Comparison of ENCODE assay signal across 10 cellular contexts in genomic region chr3:59386165-59386564, GRCh38.
DNase-seq lines count a peak whose midpoint lies in the region; ATAC-seq, FAIRE-seq and TF ChIP-seq lines count a peak whose summit lies in the region.
"Had no signal": no experiment of that assay in that cellular context is flagged by ENCODE, and none has a peak within 500 bp of the region (broad histone marks: within the 10 kb centered on the region; RNA-seq: fewer than 3 reads in every experiment).

No MANE protein-coding gene starts in this region.

- H3K79me2 ChIP-seq in H1 (ENCODE audit: control insufficient read depth in 1 of 2, insufficient read depth in 2 of 2, low read length in 2 of 2), result no peaks in the 10 kb centered on the region
- H3K79me2 ChIP-seq in SK-N-SH (ENCODE audit: insufficient read depth), result no peaks in the 10 kb centered on the region

- no peak overlapping the region for H3K56ac ChIP-seq in H1 (replicated peaks; ENCODE audit: insufficient read length, low read depth, low read length)

- no peaks in the 10 kb centered on the region for H3K4me1 ChIP-seq in H1 (replicated peaks in 1 of 4; ENCODE audit: control insufficient read depth in 3 of 4, insufficient read depth in 4 of 4, low read length in 3 of 4)
- no peaks in the 10 kb centered on the region for H3K4me1 ChIP-seq in SK-N-SH (ENCODE audit: control insufficient read depth in 1 of 2, insufficient read depth in 2 of 2, low read depth in 1 of 2, low read length in 1 of 2)
- H3K4me1 ChIP-seq in ascending aorta, result no peaks in the 10 kb centered on the region
- H3K4me1 ChIP-seq: adrenal gland had no signal

- H2BK120ac ChIP-seq in H1 (replicated peaks; ENCODE audit: low read depth, low read length), result no peak overlapping the region

- no peak overlapping the region for H4K91ac ChIP-seq in H1 (replicated peaks; ENCODE audit: insufficient read length, low read length)

- TF ChIP-seq RAD21 in H1 (IDR thresholded peaks at IDR 0.05 in 1 of 2, conservative IDR thresholded peaks at IDR 0.05 in 1 of 2; ENCODE audit: low read depth in 2 of 2, low read length in 2 of 2) (no peak), SK-N-SH (IDR thresholded peaks at IDR 0.05; ENCODE audit: low read length) (no peak)

- no peak for TF ChIP-seq POLR2A in H1 (IDR thresholded peaks at IDR 0.05; ENCODE audit: control extremely low read depth in 1 of 2, low read depth in 2 of 2, low read length in 2 of 2)

- no peaks in the 10 kb centered on the region for H4K20me1 ChIP-seq in H1 (replicated peaks in 1 of 2; ENCODE audit: control insufficient read depth in 1 of 2, insufficient read depth in 2 of 2, low read length in 2 of 2)
- H4K20me1 ChIP-seq in SK-N-SH (ENCODE audit: insufficient read depth), result no peaks in the 10 kb centered on the region

- H4K8ac ChIP-seq in H1 (ENCODE audit: extremely low read depth, insufficient read depth, low read length), result no peak overlapping the region

- no peak overlapping the region for H3K27ac ChIP-seq in H1 (ENCODE audit: low read depth, low read length)
- H3K27ac ChIP-seq in SK-N-SH (ENCODE audit: low read depth in 2 of 2, low read length in 1 of 2), result no peak overlapping the region
- no peak overlapping the region for H3K27ac ChIP-seq in ascending aorta
- H3K27ac ChIP-seq: adrenal gland had no signal

- no peak overlapping the region for H3K18ac ChIP-seq in H1 (ENCODE audit: extremely low read depth, low read length)

- no peaks in the 10 kb centered on the region for H3K9me3 ChIP-seq in H1 (ENCODE audit: insufficient read depth in 2 of 2, low read depth in 1 of 2, low read length in 1 of 2)
- no peaks in the 10 kb centered on the region for H3K9me3 ChIP-seq in SK-N-SH
- no peaks in the 10 kb centered on the region for H3K9me3 ChIP-seq in ascending aorta
- H3K9me3 ChIP-seq: adrenal gland had no signal

- DNase-seq in H1 (ENCODE audit: low read depth in 1 of 2, low spot score in 2 of 2) (no peak), SK-N-SH (no peak), NCI-H2227 (lab: John Stamatoyannopoulos, UW; ENCODE audit: unreplicated experiment) (no peak), ascending aorta (ENCODE audit: low spot score in 2 of 2) (no peak)
- no peak for DNase-seq in activated CD8-positive, alpha-beta memory T cell treated with anti-CD3 and anti-CD28 coated beads, Interleukin-2, amount 50 U/mL, for 4 hours
- DNase-seq: adrenal gland had no signal

- H2AK5ac ChIP-seq in H1 (ENCODE audit: low read depth, low read length), result no peak overlapping the region

- CTCF ChIA-PET in H1 (lab: Charles Lee; ENCODE audit: partially characterized antibody), result interaction anchor here (0.6 to 1.3 kb wide), 2 partner anchors 17 to 335 kb away, joined by 3 read pairs; no protein-coding TSS in a partner anchor
- CTCF ChIA-PET in SK-N-SH (lab: Yijun Ruan, JAX), result no interaction called here

- no peak overlapping the region for H2BK5ac ChIP-seq in H1 (ENCODE audit: low read depth, low read length)

- H3K4me3 ChIP-seq in H1 (ENCODE audit: extremely low read depth in 1 of 4, insufficient read depth in 2 of 4, low read depth in 3 of 4, low read length in 4 of 4) (no peak overlapping the region), SK-N-SH (ENCODE audit: low read depth in 2 of 2, low read length in 1 of 2) (no peak overlapping the region), ascending aorta (no peak overlapping the region)
- H3K4me3 ChIP-seq: adrenal gland, skin epidermis had no signal

- TF ChIP-seq CTCF in H1 (IDR thresholded peaks at IDR 0.05; ENCODE audit: control extremely low read depth in 1 of 3, insufficient read depth in 1 of 3, low read depth in 1 of 3, low read length in 3 of 3) (no peak), SK-N-SH (IDR thresholded peaks at IDR 0.05) (no peak), ascending aorta (IDR thresholded peaks at IDR 0.05) (no peak)

- POLR2A ChIA-PET in H1 (lab: Charles Lee; ENCODE audit: partially characterized antibody), result interaction anchor here (0.6 kb wide), 1 partner anchor 1913 kb away, joined by 3 read pairs; no protein-coding TSS in a partner anchor
- POLR2A ChIA-PET in SK-N-SH (lab: Yijun Ruan, JAX), result no interaction called here

- H2BK12ac ChIP-seq in H1 (ENCODE audit: low read depth, low read length), result no peak overlapping the region

- H4K5ac ChIP-seq in H1 (ENCODE audit: insufficient read length, low read depth, low read length), result no peak overlapping the region

- H3K9me2 ChIP-seq in SK-N-SH, result no peaks in the 10 kb centered on the region

- no peaks in the 10 kb centered on the region for H3K36me3 ChIP-seq in H1 (ENCODE audit: control insufficient read depth in 2 of 4, insufficient read depth in 4 of 4, low read length in 3 of 4)
- no peaks in the 10 kb centered on the region for H3K36me3 ChIP-seq in SK-N-SH (replicated peaks in 1 of 2; ENCODE audit: control insufficient read depth in 1 of 2, insufficient read depth in 2 of 2, low read length in 1 of 2)
- H3K36me3 ChIP-seq in ascending aorta, result no peaks in the 10 kb centered on the region
- H3K36me3 ChIP-seq: adrenal gland had no signal

- 80% methylated on average over 5 of the region's 5 CpGs; no CpG with 5 or more reads in 1 of the 2 experiments for WGBS in H1 (ENCODE audit: extremely low coverage in 1 of 2, insufficient coverage in 1 of 2, insufficient read length in 1 of 2, insufficient replicate concordance in 2 of 2, low coverage in 1 of 2, low lambda C conversion rate in 2 of 2, missing lambda C conversion rate in 1 of 2), 2 experiments
- WGBS in SK-N-SH (ENCODE audit: low lambda C conversion rate), result 41% methylated on average over 5 of the region's 5 CpGs

- H3K27me3 ChIP-seq in H1 (replicated peaks in 1 of 4; ENCODE audit: control insufficient read depth in 3 of 4, extremely low read depth in 1 of 4, insufficient read depth in 3 of 4, low read length in 3 of 4) (no peaks in the 10 kb centered on the region), SK-N-SH (ENCODE audit: insufficient read depth) (no peaks in the 10 kb centered on the region), ascending aorta (no peaks in the 10 kb centered on the region)
- H3K27me3 ChIP-seq: adrenal gland had no signal

- H3K14ac ChIP-seq in H1 (ENCODE audit: insufficient read length), result no peak overlapping the region

- H2BK20ac ChIP-seq in H1 (ENCODE audit: low read length), result no peak overlapping the region

- H3K9ac ChIP-seq in H1 (replicated peaks in 1 of 4; ENCODE audit: extremely low read depth in 1 of 4, low read depth in 3 of 4, low read length in 3 of 4) (no peak overlapping the region), SK-N-SH (no peak overlapping the region)

- H3K23ac ChIP-seq in H1 (ENCODE audit: insufficient read length), result no peak overlapping the region

- no peak for FAIRE-seq in H1 (lab: Jason Lieb, UNC)

- TF ChIP-seq EP300 in H1 (IDR thresholded peaks at IDR 0.05; ENCODE audit: borderline replicate concordance in 1 of 2, low read depth in 2 of 2, low read length in 2 of 2) (no peak), SK-N-SH (IDR thresholded peaks at IDR 0.05; ENCODE audit: borderline replicate concordance in 1 of 2, low read depth in 1 of 2, low read length in 1 of 2) (no peak)

- peak overlapping the region; percentile 33; the same call in 1 of the 2 replicates for H2AFZ ChIP-seq in H1 (ENCODE audit: low read length)
- H2AFZ ChIP-seq in SK-N-SH (ENCODE audit: low read depth), result no peak overlapping the region

- H3K4me2 ChIP-seq in H1 (ENCODE audit: insufficient read depth in 1 of 2, low read depth in 2 of 2, low read length in 2 of 2) (no peak overlapping the region), SK-N-SH (no peak overlapping the region)

- no peaks in the 10 kb centered on the region for H3F3A ChIP-seq in SK-N-SH (replicated peaks; ENCODE audit: insufficient read depth)

- no peak overlapping the region for H3K4ac ChIP-seq in H1 (replicated peaks; ENCODE audit: insufficient read length, low read depth, low read length)

- H3K79me1 ChIP-seq in H1 (ENCODE audit: low read depth, low read length), result no peaks in the 10 kb centered on the region

- H3K23me2 ChIP-seq in H1 (ENCODE audit: low read depth, low read length), result no peaks in the 10 kb centered on the region

- no peak overlapping the region for H2BK15ac ChIP-seq in H1 (ENCODE audit: low read length)

- ATAC-seq in GM18520 (IDR thresholded peaks at IDR 0.05; ENCODE audit: unreplicated experiment) (peak; percentile 70), GM21529 (IDR thresholded peaks at IDR 0.05; ENCODE audit: unreplicated experiment) (peak; percentile 74), HG03469 (IDR thresholded peaks at IDR 0.05; ENCODE audit: unreplicated experiment) (peak; percentile 74)

- intact Hi-C loops in ascending aorta (cut with DNase I), result no loop called here

TF ChIP-seq in H1, 55 proteins besides CTCF, POLR2A, EP300 and RAD21 (continues in another document):
- TF ChIP-seq FOSL1 (IDR thresholded peaks at IDR 0.05; ENCODE audit: insufficient read depth, low read depth, low read length) (no peak), JUND (IDR thresholded peaks at IDR 0.05; ENCODE audit: low read length) (no peak), EZH2 (IDR thresholded peaks at IDR 0.05; ENCODE audit: low read depth, low read length, severe bottlenecking) (no peak), RXRA (IDR thresholded peaks at IDR 0.05; ENCODE audit: insufficient read depth, low read depth, low read length) (no peak), KDM5A (IDR thresholded peaks at IDR 0.05; ENCODE audit: low read length) (no peak), RBBP5 (IDR thresholded peaks at IDR 0.05; ENCODE audit: borderline replicate concordance, low read depth, low read length) (no peak), BRCA1 (IDR thresholded peaks at IDR 0.05; ENCODE audit: low read depth, low read length) (no peak), MAFK (IDR thresholded peaks at IDR 0.05; ENCODE audit: low read depth, low read length) (no peak), TAF1 (IDR thresholded peaks at IDR 0.05; ENCODE audit: low read depth, low read length) (no peak), SRF (IDR thresholded peaks at IDR 0.05; ENCODE audit: low read depth, low read length) (no peak)

TF ChIP-seq in SK-N-SH, 30 proteins besides CTCF, POLR2A, EP300 and RAD21 (continues in another document):
- TF ChIP-seq SMC3 (IDR thresholded peaks at IDR 0.05; ENCODE audit: low read depth, low read length), result no peak
- TF ChIP-seq ELF1 (IDR thresholded peaks at IDR 0.05), result no peak
- no peak for TF ChIP-seq NRF1 (IDR thresholded peaks at IDR 0.05; ENCODE audit: low read depth, low read length)
- TF ChIP-seq RCOR1 (IDR thresholded peaks at IDR 0.05; ENCODE audit: low read length), result no peak
- TF ChIP-seq TCF12 (IDR thresholded peaks at IDR 0.05), result no peak
- TF ChIP-seq NFIC (IDR thresholded peaks at IDR 0.05; ENCODE audit: borderline replicate concordance), result no peak
